Comparison of ENCODE assay signal across 1 cellular context in the genomic region with DNA sequence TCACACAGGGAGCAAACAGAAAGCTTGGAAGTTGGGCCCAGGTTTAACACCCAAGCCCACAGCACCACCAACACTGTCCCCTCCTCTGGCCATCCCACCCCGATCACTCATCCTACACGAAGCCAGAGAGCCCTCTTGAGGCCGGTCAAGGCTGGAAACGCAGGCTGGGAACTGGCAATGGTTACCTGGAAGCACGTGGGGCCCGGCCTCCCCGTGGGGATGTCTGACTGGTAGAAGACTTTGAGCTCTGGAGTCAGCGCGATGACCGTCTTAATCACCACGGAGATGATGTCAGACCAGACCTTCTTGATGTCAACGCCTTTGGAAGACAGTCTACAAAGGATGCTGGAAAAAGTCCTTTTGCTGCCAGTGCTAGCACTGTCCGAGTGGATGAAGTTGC.
TF ChIP-seq lines count a peak whose summit lies in the region.

No MANE protein-coding gene starts in this region.

TF ChIP-seq in IMR-90, 13 proteins besides CTCF, POLR2A, EP300 and RAD21 (continued from another document):
- TF ChIP-seq RFX5 (IDR thresholded peaks at IDR 0.05; ENCODE audit: low read depth, low read length) (no peak), CEBPB (IDR thresholded peaks at IDR 0.05; ENCODE audit: low read depth, low read length) (no peak)
- TF ChIP-seq, protein P1, sequence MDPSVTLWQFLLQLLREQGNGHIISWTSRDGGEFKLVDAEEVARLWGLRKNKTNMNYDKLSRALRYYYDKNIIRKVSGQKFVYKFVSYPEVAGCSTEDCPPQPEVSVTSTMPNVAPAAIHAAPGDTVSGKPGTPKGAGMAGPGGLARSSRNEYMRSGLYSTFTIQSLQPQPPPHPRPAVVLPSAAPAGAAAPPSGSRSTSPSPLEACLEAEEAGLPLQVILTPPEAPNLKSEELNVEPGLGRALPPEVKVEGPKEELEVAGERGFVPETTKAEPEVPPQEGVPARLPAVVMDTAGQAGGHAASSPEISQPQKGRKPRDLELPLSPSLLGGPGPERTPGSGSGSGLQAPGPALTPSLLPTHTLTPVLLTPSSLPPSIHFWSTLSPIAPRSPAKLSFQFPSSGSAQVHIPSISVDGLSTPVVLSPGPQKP (IDR thresholded peaks at IDR 0.05; ENCODE audit: borderline replicate concordance, low read depth, low read length): no peak
